ENCODE assay signal across 20 cellular contexts in the genomic region with DNA sequence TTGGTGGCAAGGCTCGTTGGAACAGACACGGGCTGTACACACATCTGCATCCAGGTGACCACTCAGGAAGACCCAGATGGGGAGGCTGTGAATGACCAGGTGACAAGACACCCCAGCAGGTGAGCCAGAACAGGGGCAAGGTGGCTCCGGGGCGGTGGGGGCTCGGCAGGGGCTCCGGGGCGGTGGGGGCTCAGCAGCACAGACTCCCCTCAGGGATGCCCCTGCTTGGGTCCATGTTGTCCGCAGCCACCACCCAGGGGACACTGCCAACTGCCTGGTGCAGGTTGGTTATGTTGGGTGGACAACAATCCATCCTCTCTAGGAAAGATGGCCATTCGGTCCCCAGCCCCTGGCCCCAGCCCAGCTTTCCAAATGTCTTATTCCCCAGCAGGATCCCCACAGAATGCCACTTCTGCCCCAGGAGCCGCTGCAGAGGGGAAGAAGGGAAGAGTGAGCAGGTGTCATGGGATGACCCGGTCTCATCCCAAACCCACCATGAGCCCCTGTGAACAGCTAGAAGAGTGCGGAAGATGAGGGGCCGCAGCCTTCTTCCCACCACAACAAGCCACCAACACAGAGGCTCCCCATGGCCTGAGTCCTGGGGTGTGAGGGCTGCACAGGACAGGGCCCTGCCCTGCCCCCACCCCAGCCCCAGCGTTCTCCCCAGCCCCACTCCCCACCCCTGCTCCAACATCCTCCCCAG. TPM values are rescaled to one million over a fixed set of nuclear protein-coding genes. Genes with fewer than 3 reads are reported as not detected.
DNase-seq lines count a peak whose midpoint lies in the region; TF ChIP-seq lines count a peak whose summit lies in the region.
"Had no signal": no experiment of that assay in that cellular context is flagged by ENCODE, and none has a peak within 500 bp of the region (broad histone marks: within the 10 kb centered on the region; RNA-seq: fewer than 3 reads in every experiment).

No MANE protein-coding gene starts in this region.

- no peak for TF ChIP-seq POLR2A in Peyer's patch (IDR thresholded peaks at IDR 0.05)
- no peak for TF ChIP-seq POLR2A in erythroblast (IDR thresholded peaks at IDR 0.05; ENCODE audit: low read length)

- H3K4me1 Mint-ChIP-seq in activated naive CD4-positive, alpha-beta T cell treated with anti-CD3 and anti-CD28 coated beads, Interleukin-2, amount 10 ng/mL, durations not matched to agents 7 days and 5 days: no peaks in the 10 kb centered on the region
- no peaks in the 10 kb centered on the region for H3K4me1 Mint-ChIP-seq in osteocyte (ENCODE audit: unreplicated experiment)

- H3K36me3 Mint-ChIP-seq in activated naive CD4-positive, alpha-beta T cell treated with anti-CD3 and anti-CD28 coated beads, Interleukin-2, amount 10 ng/mL, durations not matched to agents 7 days and 5 days: no peaks in the 10 kb centered on the region
- no peaks in the 10 kb centered on the region for H3K36me3 Mint-ChIP-seq in osteocyte (ENCODE audit: unreplicated experiment)

- H3K27ac Mint-ChIP-seq in activated naive CD4-positive, alpha-beta T cell treated with anti-CD3 and anti-CD28 coated beads, Interleukin-2, amount 10 ng/mL, durations not matched to agents 7 days and 5 days: no peak overlapping the region
- H3K27ac Mint-ChIP-seq in osteocyte (ENCODE audit: unreplicated experiment): no peak overlapping the region

- H3K9me3 Mint-ChIP-seq in activated naive CD4-positive, alpha-beta T cell treated with anti-CD3 and anti-CD28 coated beads, Interleukin-2, amount 10 ng/mL, durations not matched to agents 7 days and 5 days: no peaks in the 10 kb centered on the region
- H3K9me3 Mint-ChIP-seq in osteocyte (ENCODE audit: unreplicated experiment): no peaks in the 10 kb centered on the region

- H3K27me3 Mint-ChIP-seq in activated naive CD4-positive, alpha-beta T cell treated with anti-CD3 and anti-CD28 coated beads, Interleukin-2, amount 10 ng/mL, durations not matched to agents 7 days and 5 days: peaks cover 34% of the 10 kb centered on the region
- peaks cover 5% of the 10 kb centered on the region for H3K27me3 Mint-ChIP-seq in osteocyte (ENCODE audit: unreplicated experiment)

- H3K4me3 Mint-ChIP-seq in activated naive CD4-positive, alpha-beta T cell treated with anti-CD3 and anti-CD28 coated beads, Interleukin-2, amount 10 ng/mL, durations not matched to agents 7 days and 5 days: no peak overlapping the region
- H3K4me3 Mint-ChIP-seq in osteocyte (ENCODE audit: unreplicated experiment): no peak overlapping the region

- CTCF ChIA-PET in activated naive CD4-positive, alpha-beta T cell treated with anti-CD3 and anti-CD28 coated beads, Interleukin-2, amount 10 ng/mL, durations not matched to agents 7 days and 5 days (lab: Charles Lee): no interaction called here

- peak; percentile 13 for DNase-seq in activated naive CD4-positive, alpha-beta T cell treated with anti-CD3 and anti-CD28 coated beads, Interleukin-2, amount 10 ng/mL, durations not matched to agents 7 days and 5 days
- DNase-seq in activated naive CD4-positive, alpha-beta T cell (lab: John Stamatoyannopoulos, UW): no peak
- DNase-seq in Peyer's patch (peak in 2 of 3 donors; percentile 22 to 37), osteocyte (ENCODE audit: extremely low spot score, unreplicated experiment) (peak; percentile 76), DMS79 treated with DMSO at 0.1 percent for 48 hours (lab: John Stamatoyannopoulos, UW) (no peak), NCI-H2196 treated with DMSO at 0.1 percent for 48 hours (lab: John Stamatoyannopoulos, UW; ENCODE audit: unreplicated experiment) (no peak), erythroblast (lab: John Stamatoyannopoulos, UW) (no peak)
- DNase-seq: DMS53, GOT3, KG1, NCI-H1092, NCI-H1694, NCI-H2107, NCI-H446, NCI-H774, PC-9 had no signal

- no peaks in the 10 kb centered on the region for H3K27me3 ChIP-seq in Peyer's patch

- no peak for TF ChIP-seq CTCF in Peyer's patch (IDR thresholded peaks at IDR 0.05)
- no peak for TF ChIP-seq CTCF in osteocyte (IDR thresholded peaks at IDR 0.05)

- H3K9me3 ChIP-seq in Peyer's patch: no peaks in the 10 kb centered on the region
- H3K9me3 ChIP-seq: A549 had no signal

- H3K4me1 ChIP-seq in Peyer's patch: no peaks in the 10 kb centered on the region
- H3K4me1 ChIP-seq: A549, Caco-2 had no signal

- no peak overlapping the region for H3K27ac ChIP-seq in Peyer's patch
- H3K27ac ChIP-seq: A549, PC-9 had no signal

- no peaks in the 10 kb centered on the region for H3K36me3 ChIP-seq in Peyer's patch

- no peak overlapping the region for H3K4me3 ChIP-seq in Peyer's patch
- H3K4me3 ChIP-seq: A549, PC-9 had no signal

RNA-seq across cellular contexts. Expression of a gene that starts 31.4 kb away (rescaled TPM):
- total RNA-seq in Peyer's patch (under 1 TPM in 1 of 4 donors, not detected in 3; 0.70 TPM), osteocyte (not detected in 2 replicates)
- total RNA-seq: Caco-2, MCF 10A, PC-9 had no signal

RNA-seq across cellular contexts. Expression of a gene that starts 56.4 kb away (rescaled TPM):
- total RNA-seq in Peyer's patch (1 to 10 TPM in 2 of 4 donors, under 1 TPM in 1, not detected in 1; 0.54 to 3.1 (median 1.7) TPM), osteocyte (not detected in 2 replicates)
- total RNA-seq: Caco-2, MCF 10A, PC-9, Right ventricle myocardium inferior had no signal

Comparison
In these comparisons a context has a peak if more than half of its experiments do, and no peak if none do; other contexts are left out.
1. DNase-seq: peak in activated naive CD4-positive, alpha-beta T cell treated with anti-CD3 and anti-CD28 coated beads, Interleukin-2, amount 10 ng/mL, durations not matched to agents 7 days and 5 days (single experiment), Peyer's patch (2 of 3) and osteocyte (single experiment); none in activated naive CD4-positive, alpha-beta T cell (0 of 4), DMS79 treated with DMSO at 0.1 percent for 48 hours (single experiment), NCI-H2196 treated with DMSO at 0.1 percent for 48 hours (single experiment) and erythroblast (0 of 2).